Comparison of ENCODE assay signal across 8 cellular contexts in the genomic region with DNA sequence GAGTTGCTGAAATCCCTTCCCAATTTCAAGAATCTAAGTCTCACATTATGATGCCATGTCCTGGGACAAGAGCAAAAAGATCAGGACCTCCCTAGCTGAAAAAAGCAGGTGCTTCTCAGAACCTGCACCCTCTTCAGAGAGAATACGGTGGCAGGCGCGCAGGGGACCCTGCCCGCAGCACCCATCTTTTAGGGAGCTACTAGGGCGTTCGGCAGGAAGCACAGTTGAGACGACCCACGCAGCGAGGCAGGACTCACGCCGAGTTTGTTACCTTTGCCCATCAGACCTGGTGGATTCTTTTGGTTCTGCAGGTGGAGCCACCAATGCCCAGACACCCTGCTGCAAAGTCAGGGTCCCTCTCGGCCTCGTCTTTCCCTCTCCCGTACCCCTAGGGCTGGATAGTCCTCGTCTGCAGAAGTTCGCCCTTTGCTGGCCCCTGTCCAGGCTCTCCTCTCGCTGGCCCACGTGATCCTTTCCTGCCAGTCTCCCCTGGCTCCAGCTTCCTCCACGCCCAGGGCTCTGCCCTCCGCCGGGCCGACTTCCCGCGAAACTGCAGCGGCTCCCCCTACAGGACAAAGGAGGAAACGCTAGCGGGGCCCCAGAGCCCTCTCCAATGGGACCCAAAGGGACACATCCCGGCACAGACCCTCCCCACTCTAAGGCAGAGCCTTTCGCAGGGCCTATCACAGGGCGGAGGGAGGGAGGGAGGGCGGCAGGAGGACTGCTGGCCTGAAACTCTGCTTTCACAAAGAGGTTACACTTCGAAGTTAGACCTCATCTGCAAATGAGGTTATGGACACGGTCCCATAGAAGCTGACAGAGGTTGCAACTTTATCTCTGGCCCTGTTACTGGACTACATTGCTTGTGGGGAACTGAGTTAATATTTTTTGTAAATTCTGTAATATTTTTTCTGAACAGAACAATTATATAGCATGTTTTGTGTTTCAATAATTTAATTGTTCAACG. TPM values are rescaled to one million over a fixed set of nuclear protein-coding genes. Genes with fewer than 3 reads are reported as not detected.
DNase-seq lines count a peak whose midpoint lies in the region; ATAC-seq and TF ChIP-seq lines count a peak whose summit lies in the region.

No MANE protein-coding gene starts in this region.

- no TSS peak for BruUV-seq in A673 (replicated peaks; lab: Mats Ljungman, UMichigan)

- H3K9me3 ChIP-seq in A673 (ENCODE audit: low read depth, low read length, poor library complexity, severe bottlenecking) (no peaks in the 10 kb centered on the region), adrenal gland (replicated peaks in 1 of 3) (no peaks in the 10 kb centered on the region), right atrium auricular region (no peaks in the 10 kb centered on the region)

- H3K4me1 ChIP-seq in A673 (ENCODE audit: insufficient read depth, low read length, poor library complexity, severe bottlenecking) (no peaks in the 10 kb centered on the region), adrenal gland (replicated peaks in 1 of 2) (no peaks in the 10 kb centered on the region), right atrium auricular region (peaks cover 0 to 7% of the 10 kb centered on the region in 2 donors)

- DNase-seq in A673 (ENCODE audit: low spot score) = peak; percentile 87
- peak; percentile 37 for DNase-seq in Jurkat, Clone E6-1 (ENCODE audit: low read depth, low spot score)
- DNase-seq in T-helper 1 cell = peak; percentile 32 to 48 (median 43)
- DNase-seq in adrenal gland = peak; percentile 73 to 86 (median 84)
- DNase-seq in right atrium auricular region (ENCODE audit: low spot score) = peak; percentile 61
- peak; percentile 83 for DNase-seq in sciatic nerve (ENCODE audit: low spot score)

- H3K27ac ChIP-seq in A673 (ENCODE audit: low read depth, low read length, poor library complexity, severe bottlenecking) = no peak overlapping the region
- no peak overlapping the region for H3K27ac ChIP-seq in adrenal gland
- H3K27ac ChIP-seq in right atrium auricular region = no peak overlapping the region

- no peak overlapping the region for H3K4me3 ChIP-seq in A673 (ENCODE audit: low read depth, low read length, poor library complexity, severe bottlenecking)
- H3K4me3 ChIP-seq in Jurkat, Clone E6-1 (ENCODE audit: low read length) = no peak overlapping the region
- no peak overlapping the region for H3K4me3 ChIP-seq in adrenal gland
- no peak overlapping the region for H3K4me3 ChIP-seq in right atrium auricular region

- TF ChIP-seq CTCF in A673 (conservative IDR thresholded peaks at IDR 0.05; ENCODE audit: low read depth, low read length) (peak; percentile 92), adrenal gland (IDR thresholded peaks at IDR 0.05) (peak; percentile 58 to 85 (median 74)), right atrium auricular region (IDR thresholded peaks at IDR 0.05) (peak; percentile 57 to 77)

- TF ChIP-seq POLR2A in adrenal gland (IDR thresholded peaks at IDR 0.05) = no peak

- intact Hi-C loops in A673 (cut with micrococcal nuclease; ENCODE audit: unreplicated experiment) = loop anchor here (5.0 kb wide), 2 partner anchors 120 to 280 kb away; no protein-coding TSS in a partner anchor
- intact Hi-C loops in adrenal gland (cut with DNase I) = loop anchor here (5.0 to 10.0 kb wide), 2 partner anchors 117 to 120 kb away; no protein-coding TSS in a partner anchor
- intact Hi-C loops in sciatic nerve (cut with DNase I) = no loop called here

- POLR2A ChIA-PET in A673 (lab: Charles Lee; ENCODE audit: low non-redundant PET) = interaction anchor here (0.6 kb wide), 1 partner anchor 1721 kb away, joined by 7 read pairs; no protein-coding TSS in a partner anchor

- H3K27me3 ChIP-seq in A673 (replicated peaks; ENCODE audit: insufficient read depth, low read depth, low read length, poor library complexity) (no peaks in the 10 kb centered on the region), adrenal gland (peaks cover 13% of the 10 kb centered on the region), right atrium auricular region (no peaks in the 10 kb centered on the region)

- no peaks in the 10 kb centered on the region for H3K36me3 ChIP-seq in A673 (ENCODE audit: insufficient read depth, low read length, poor library complexity, severe bottlenecking)
- H3K36me3 ChIP-seq in adrenal gland (replicated peaks in 1 of 2) = no peaks in the 10 kb centered on the region
- H3K36me3 ChIP-seq in right atrium auricular region = no peaks in the 10 kb centered on the region

- CTCF ChIA-PET in A673 (lab: Charles Lee) = interaction anchor here (0.6 to 1.7 kb wide), 8 partner anchors 13 to 245 kb away, joined by 3 to 12 read pairs (median 4); no protein-coding TSS in a partner anchor

- 32 to 38% (median 34%) methylated on average over 29 to 34 of the region's 34 CpGs for WGBS in adrenal gland, 4 donors

- peak; percentile 88 for ATAC-seq in GM19043 (IDR thresholded peaks at IDR 0.05; ENCODE audit: low read depth, unreplicated experiment)
- peak; percentile 72 for ATAC-seq in sciatic nerve
- ATAC-seq in HG03460 (IDR thresholded peaks at IDR 0.05; ENCODE audit: unreplicated experiment) = no peak

RNA-seq across cellular contexts. Expression of a gene that starts 28.8 kb away (rescaled TPM):
- total RNA-seq in A673 (2021) (not detected in 2 replicates), adrenal gland (not detected), right atrium auricular region (not detected), sciatic nerve (not detected)
- polyA plus RNA-seq in Jurkat, Clone E6-1 (2012; ENCODE audit: insufficient read depth, insufficient read length) = not detected
- polyA plus RNA-seq in adrenal gland = not detected

Comparison
In these comparisons a context has a peak if more than half of its experiments do, and no peak if none do; other contexts are left out.
1. DNase-seq: peak in every context shown above with its lines; median percentile 87 in A673; 84 in adrenal gland; 83 in sciatic nerve; 61 in right atrium auricular region; 43 in T-helper 1 cell; 37 in Jurkat, Clone E6-1.